Comparison of ENCODE assay signal across 8 cellular contexts in the genomic region with DNA sequence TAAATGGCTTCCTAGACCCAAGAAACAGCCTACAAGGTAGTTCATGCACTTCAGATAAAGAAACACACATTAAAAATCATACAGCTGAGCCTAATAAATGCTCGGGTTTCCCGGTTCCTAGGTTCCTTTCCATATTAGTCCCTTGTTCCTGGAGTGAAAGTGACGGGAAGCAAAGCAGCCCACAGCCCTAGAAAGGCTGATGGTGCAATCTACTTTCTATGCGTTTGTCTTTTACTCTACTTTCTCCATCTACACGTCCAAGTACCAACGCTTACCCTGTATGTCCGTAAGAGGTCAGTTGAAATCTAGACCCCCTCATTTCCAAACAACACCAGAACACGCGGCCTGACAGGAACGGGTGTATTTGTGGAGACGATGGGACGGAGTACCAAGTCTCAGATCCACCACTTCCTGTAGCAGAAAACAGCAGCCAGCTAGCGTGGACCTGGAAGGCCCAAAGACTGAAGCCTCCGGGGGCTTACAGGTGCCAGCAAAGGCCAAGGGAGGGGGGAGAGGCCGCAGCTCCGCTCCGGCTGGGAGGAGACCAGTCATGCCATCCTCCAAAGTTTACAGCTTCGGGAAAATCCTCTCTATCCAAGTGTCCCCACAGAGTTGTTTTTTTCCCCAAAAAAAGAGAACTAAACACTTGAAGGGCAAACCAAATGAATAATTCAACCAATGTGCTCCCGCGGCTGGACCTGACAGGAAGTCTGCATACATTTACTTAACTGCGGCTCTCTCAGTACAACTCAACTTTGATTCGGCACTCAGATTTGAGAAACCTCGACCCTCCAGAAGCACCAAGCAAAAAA. TPM values are rescaled to one million over a fixed set of nuclear protein-coding genes. Genes with fewer than 3 reads are reported as not detected.
DNase-seq lines count a peak whose midpoint lies in the region; ATAC-seq and TF ChIP-seq lines count a peak whose summit lies in the region.

No MANE protein-coding gene starts in this region.

- H3K9ac ChIP-seq in mammary epithelial cell (ENCODE audit: insufficient read depth, low read length), result no peak overlapping the region

- no peaks in the 10 kb centered on the region for H3K27me3 ChIP-seq in breast epithelium
- H3K27me3 ChIP-seq in mammary epithelial cell (ENCODE audit: insufficient read depth, low read length), result no peaks in the 10 kb centered on the region

- H3K4me1 ChIP-seq in breast epithelium, result peaks cover 0 to 4% of the 10 kb centered on the region in 2 donors
- H3K4me1 ChIP-seq in mammary epithelial cell (ENCODE audit: insufficient read depth, low read length), result peaks cover 8% of the 10 kb centered on the region

- intact Hi-C loops in breast epithelium (cut with DNase I; ENCODE audit: low total_unique reads) (no loop called here), mammary epithelial cell (cut with micrococcal nuclease) (no loop called here)

- H2AFZ ChIP-seq in mammary epithelial cell (ENCODE audit: low read depth, low read length), result no peak overlapping the region

- no peak for DNase-seq in breast epithelium (ENCODE audit: low spot score in 2 of 2)
- no peak for DNase-seq in mammary epithelial cell
- DNase-seq in NB4 (ENCODE audit: low read depth), result peak; percentile 32
- DNase-seq in germinal center (ENCODE audit: low spot score), result peak; percentile 22
- no peak for DNase-seq in kidney tubule cell (ENCODE audit: low spot score)
- DNase-seq in NCI-H1930 (lab: John Stamatoyannopoulos, UW), result no peak

- in situ Hi-C loops in mammary epithelial cell (cut with MboI; ENCODE audit: low sequenced_read_pairs in 2 of 2), result no loop called here

- CTCF ChIA-PET in mammary epithelial cell (lab: Charles Lee; ENCODE audit: low non-redundant PET), result no interaction called here

- peak overlapping the region in 2 of 3 donors; percentile 29 to 45 for H3K4me3 ChIP-seq in breast epithelium
- no peak overlapping the region for H3K4me3 ChIP-seq in mammary epithelial cell (replicated peaks in 1 of 3; ENCODE audit: insufficient read depth in 1 of 3, low read depth in 2 of 3, low read length in 3 of 3)
- no peak overlapping the region for H3K4me3 ChIP-seq in NB4 (ENCODE audit: low read depth, low read length)

- H3K27ac ChIP-seq in breast epithelium, result peak overlapping the region; percentile 4 to 66
- H3K27ac ChIP-seq in mammary epithelial cell (ENCODE audit: insufficient read depth, low read depth, low read length), result no peak overlapping the region
- H3K27ac ChIP-seq in temporal lobe (ENCODE audit: low read depth, low read length), result peak overlapping the region; percentile 31

- H4K20me1 ChIP-seq in mammary epithelial cell (ENCODE audit: insufficient read depth, low read length), result peaks cover 22% of the 10 kb centered on the region

- no peak for ATAC-seq in HG03469 (IDR thresholded peaks at IDR 0.05; ENCODE audit: unreplicated experiment)

- dilution Hi-C loops in mammary epithelial cell (cut with HindIII; ENCODE audit: low sequenced_read_pairs), result no loop called here

- peaks cover 99% of the 10 kb centered on the region for H3K79me2 ChIP-seq in mammary epithelial cell (ENCODE audit: insufficient read depth, low read length)

- no peak overlapping the region for H3K4me2 ChIP-seq in mammary epithelial cell (ENCODE audit: insufficient read depth, low read depth, low read length)

- BruUV-seq in mammary epithelial cell (replicated peaks; lab: Mats Ljungman, UMichigan), result no TSS peak

- TF ChIP-seq CTCF in breast epithelium (IDR thresholded peaks at IDR 0.05), result no peak
- no peak for TF ChIP-seq CTCF in mammary epithelial cell (conservative IDR thresholded peaks at IDR 0.05 in 1 of 2, IDR thresholded peaks at IDR 0.05 in 1 of 2; ENCODE audit: extremely low read depth in 1 of 2, insufficient read depth in 1 of 2, low read depth in 1 of 2, low read length in 2 of 2)
- TF ChIP-seq CTCF in NB4 (IDR thresholded peaks at IDR 0.05; ENCODE audit: low read depth, low read length), result no peak

- H3K9me3 ChIP-seq in breast epithelium, result no peaks in the 10 kb centered on the region
- H3K9me3 ChIP-seq in mammary epithelial cell (replicated peaks; ENCODE audit: insufficient read depth, low read length), result no peaks in the 10 kb centered on the region

- TF ChIP-seq POLR2A in breast epithelium (IDR thresholded peaks at IDR 0.05) (no peak), NB4 (IDR thresholded peaks at IDR 0.05; ENCODE audit: extremely low read depth, insufficient read length) (no peak)

- WGBS in mammary epithelial cell (ENCODE audit: low coverage, missing lambda C conversion rate), result 95% methylated on average over 16 of the region's 23 CpGs

- no peaks in the 10 kb centered on the region for H3K36me3 ChIP-seq in breast epithelium
- peaks cover 3% of the 10 kb centered on the region for H3K36me3 ChIP-seq in mammary epithelial cell (ENCODE audit: insufficient read depth, low read length)

RNA-seq across cellular contexts. Expression of a gene that starts 34.1 kb away (rescaled TPM):
- total RNA-seq in breast epithelium (100 to 1,000 TPM in 1 of 3 donors, 10 to 100 TPM in 2; 61.3 to 149 (median 71.9) TPM), mammary epithelial cell (100 to 1,000 TPM; 114 to 189 TPM), temporal lobe (29.0 TPM)
- polyA plus RNA-seq in mammary epithelial cell, result 77.9 TPM
- 128 TPM for polyA minus RNA-seq in mammary epithelial cell

Comparison
In these comparisons a context has a peak if more than half of its experiments do, and no peak if none do; other contexts are left out.
1. H3K4me3 ChIP-seq: peak in breast epithelium (2 of 3); none in mammary epithelial cell (0 of 3) and NB4 (single experiment).
2. DNase-seq: peak in NB4 (single experiment) and germinal center (single experiment); none in breast epithelium (0 of 2), mammary epithelial cell (single experiment), kidney tubule cell (single experiment) and NCI-H1930 (0 of 2).